25 cellular contexts compared by ENCODE assay signal in the genomic region with DNA sequence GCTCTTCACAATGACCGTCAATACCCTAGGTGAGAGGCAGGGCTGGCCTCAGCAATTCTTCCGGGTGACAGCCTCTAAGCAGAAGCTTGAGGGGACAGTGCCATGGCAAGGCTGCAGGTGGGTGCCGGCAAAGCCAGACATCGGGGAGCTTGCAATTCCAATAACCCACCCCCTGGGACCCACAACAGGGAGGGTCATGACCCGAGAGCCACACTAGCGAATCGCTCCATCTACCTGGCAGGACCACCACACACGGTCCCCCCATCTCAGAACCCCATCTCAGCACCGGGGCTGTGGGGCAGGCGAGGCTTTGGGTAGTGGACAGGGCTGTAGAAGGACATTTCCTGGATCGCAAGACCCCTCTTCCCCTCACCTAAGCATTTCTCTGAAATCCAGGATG.
"Had no signal": no experiment of that assay in that cellular context is flagged by ENCODE, and none has a peak within 500 bp of the region (broad histone marks: within the 10 kb centered on the region; RNA-seq: fewer than 3 reads in every experiment).

No MANE protein-coding gene starts in this region.

- H3K27me3 ChIP-seq: adrenal gland, ascending aorta, colonic mucosa, heart left ventricle, pancreas, suprapubic skin, transverse colon, uterus had no signal

- H3K27me3 Mint-ChIP-seq: activated naive CD8-positive, alpha-beta T cell had no signal

- H3K4me1 ChIP-seq: adrenal gland, colonic mucosa, uterus had no signal

- H3K9me3 Mint-ChIP-seq: activated T-cell treated with anti-CD3 and anti-CD28 coated beads, Interleukin-2, amount 50 U/mL, for 24 hours; activated T-helper 2 cell treated with anti-CD3 and anti-CD28 coated beads, Interferon-gamma antibody, Interleukin-2, Interleukin-4, amounts not matched to agents 10 μg/mL and 5 μg/mL and 100 μg/mL, durations not matched to agents 14 hours and 24 hours and 36 hours; central memory CD8-positive, alpha-beta T cell; memory B cell; naive B cell; stimulated activated naive CD8-positive, alpha-beta T cell treated with anti-CD3 and anti-CD28 coated beads, Interleukin-15, Interleukin-2, amounts not matched to agents 100 ng/mL and 50 ng/mL, for 24 hours had no signal

- DNase-seq: activated CD4-positive, alpha-beta T cell treated with anti-CD3 and anti-CD28 coated beads for 4 hours; activated CD4-positive, CD25-positive, alpha-beta regulatory T cell; activated CD8-positive, alpha-beta memory T cell treated with anti-CD3 and anti-CD28 coated beads, Interleukin-2, amount 50 U/mL, for 4 hours; activated CD8-positive, alpha-beta T cell treated with anti-CD3 and anti-CD28 coated beads, Interleukin-2, amount 10 ng/mL, durations not matched to agents 7 days and 5 days; activated naive CD4-positive, alpha-beta T cell; activated T-cell treated with anti-CD3 and anti-CD28 coated beads, Interleukin-2, amount 50 U/mL, for 24 hours; colonic mucosa; heart left ventricle; islet precursor cell; left colon; naive B cell; pancreas; right cardiac atrium; stimulated activated CD4-positive, alpha-beta T cell treated with anti-CD3 and anti-CD28 coated beads, Interleukin-12 subunit alpha, Interleukin-12 subunit beta, amount 100 ng/mL, for 4 hours; T-helper 17 cell; transverse colon; uterus had no signal

- H3K9me3 ChIP-seq: adrenal gland, ascending aorta, colonic mucosa, heart left ventricle, pancreas, suprapubic skin, transverse colon, uterus had no signal

- H3K4me1 Mint-ChIP-seq: central memory CD8-positive, alpha-beta T cell; naive B cell; T-helper 17 cell had no signal

- H3K36me3 ChIP-seq: adrenal gland, ascending aorta, colonic mucosa, heart left ventricle, pancreas, suprapubic skin, transverse colon, uterus had no signal

- H3K27ac ChIP-seq: adrenal gland, colonic mucosa, heart left ventricle, pancreas, suprapubic skin, transverse colon, uterus had no signal

- ATAC-seq: activated CD8-positive, alpha-beta T cell treated with anti-CD3 and anti-CD28 coated beads, Interleukin-2, amount 10 ng/mL, durations not matched to agents 7 days and 5 days; heart left ventricle; left colon; pancreas; right cardiac atrium; T-helper 17 cell had no signal

- H3K4me3 Mint-ChIP-seq: activated CD8-positive, alpha-beta T cell treated with anti-CD3 and anti-CD28 coated beads, Interleukin-2, amount 10 ng/mL, durations not matched to agents 7 days and 5 days; activated naive CD8-positive, alpha-beta T cell; activated T-cell treated with anti-CD3 and anti-CD28 coated beads, Interleukin-2, amount 50 U/mL, for 24 hours; central memory CD8-positive, alpha-beta T cell; memory B cell; naive B cell; stimulated activated naive CD8-positive, alpha-beta T cell treated with anti-CD3 and anti-CD28 coated beads, Interleukin-15, Interleukin-2, amounts not matched to agents 100 ng/mL and 50 ng/mL, for 24 hours; T-helper 17 cell had no signal

- H3K4me3 ChIP-seq: adrenal gland, ascending aorta, colonic mucosa, heart left ventricle, pancreas, suprapubic skin, transverse colon, uterus had no signal

- H3K36me3 Mint-ChIP-seq: activated naive CD8-positive, alpha-beta T cell; memory B cell; naive B cell had no signal

- H3K27ac Mint-ChIP-seq: activated CD8-positive, alpha-beta T cell treated with anti-CD3 and anti-CD28 coated beads, Interleukin-2, amount 10 ng/mL, durations not matched to agents 7 days and 5 days; activated naive CD8-positive, alpha-beta T cell; activated T-cell treated with anti-CD3 and anti-CD28 coated beads, Interleukin-2, amount 50 U/mL, for 24 hours; activated T-helper 2 cell treated with anti-CD3 and anti-CD28 coated beads, Interferon-gamma antibody, Interleukin-2, Interleukin-4, amounts not matched to agents 10 μg/mL and 5 μg/mL and 100 μg/mL, durations not matched to agents 14 hours and 24 hours and 36 hours; memory B cell; naive B cell; stimulated activated naive CD8-positive, alpha-beta T cell treated with anti-CD3 and anti-CD28 coated beads, Interleukin-15, Interleukin-2, amounts not matched to agents 100 ng/mL and 50 ng/mL, for 24 hours; T-helper 17 cell had no signal
